Comparison of ENCODE assay signal across 20 cellular contexts in the genomic region with DNA sequence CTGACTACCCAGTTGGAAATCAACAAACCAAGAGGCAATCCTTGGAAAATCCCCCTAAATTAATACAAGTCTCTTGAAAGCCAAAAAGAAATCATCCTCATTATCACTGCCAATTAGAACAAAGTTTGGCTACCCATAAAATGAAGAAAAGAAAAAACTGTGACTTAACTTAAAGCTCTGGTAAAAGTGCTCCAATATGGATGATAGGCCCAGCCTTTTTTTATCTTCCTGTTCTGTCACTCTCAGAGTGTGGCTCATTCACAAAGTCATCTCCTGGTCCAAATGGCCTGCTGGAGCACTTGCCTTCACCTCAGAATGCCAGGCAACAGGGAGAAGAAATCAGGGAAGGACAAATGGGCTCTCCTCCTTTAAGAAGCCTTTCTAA.
"Had no signal": no experiment of that assay in that cellular context is flagged by ENCODE, and none has a peak within 500 bp of the region (broad histone marks: within the 10 kb centered on the region; RNA-seq: fewer than 3 reads in every experiment).

No MANE protein-coding gene starts in this region.

- H3K27me3 ChIP-seq: ascending aorta, cardiac muscle cell, Peyer's patch, SJSA1 had no signal

- H3K36me3 ChIP-seq: ascending aorta, cardiac muscle cell, Peyer's patch, SJSA1 had no signal

- DNase-seq: activated CD4-positive, alpha-beta T cell treated with anti-CD3 and anti-CD28 coated beads for 48 hours; activated CD4-positive, alpha-beta T cell treated with anti-CD3 and anti-CD28 coated beads, Interleukin-2, amount 50 U/mL, for 4 hours; activated CD4-positive, CD25-positive, alpha-beta regulatory T cell treated with anti-CD3 and anti-CD28 coated beads, Interleukin-2, amount 50 U/mL, for 72 hours; activated CD8-positive, alpha-beta memory T cell treated with anti-CD3 and anti-CD28 coated beads, Interleukin-2, amount 50 U/mL, for 48 hours; activated CD8-positive, alpha-beta T cell treated with anti-CD3 and anti-CD28 coated beads, Interleukin-2, amount 10 ng/mL, durations not matched to agents 7 days and 5 days; activated naive CD4-positive, alpha-beta T cell treated with anti-CD3 and anti-CD28 coated beads, Interleukin-2, amount 50 U/mL, for 16 hours; activated T-cell treated with anti-CD3 and anti-CD28 coated beads, Interleukin-2, amount 50 U/mL, for 1 hour; amniotic stem cell; Kasumi-1; NCI-H1048; NCI-H2081 treated with DMSO at 0.1 percent for 48 hours; Peyer's patch; SHP77; SW 1271 had no signal

- H3K36me3 Mint-ChIP-seq: brain had no signal

- H3K4me3 ChIP-seq: ascending aorta, cardiac muscle cell, Peyer's patch, SJSA1 had no signal

- ATAC-seq: activated CD8-positive, alpha-beta T cell treated with anti-CD3 and anti-CD28 coated beads, Interleukin-2, amount 10 ng/mL, durations not matched to agents 7 days and 5 days; SK-N-SH treated with all-trans-retinoic acid at 6 μM for 48 hours had no signal

- H3K27ac ChIP-seq: ascending aorta, cardiac muscle cell, Peyer's patch, SJSA1 had no signal

- H3K4me1 ChIP-seq: ascending aorta, Peyer's patch, SJSA1 had no signal

- H3K9me3 Mint-ChIP-seq: T-helper 1 cell treated with Interleukin-12 subunit alpha and Interleukin-12 subunit beta and Interleukin-4 antibody, amounts not matched to agents 30 μg/mL and 1 μg/mL, for 36 hours had no signal

- H3K9me3 ChIP-seq: ascending aorta, Peyer's patch, SJSA1 had no signal

- H3K4me3 Mint-ChIP-seq: activated CD8-positive, alpha-beta T cell treated with anti-CD3 and anti-CD28 coated beads, Interleukin-2, amount 10 ng/mL, durations not matched to agents 7 days and 5 days; brain; T-helper 1 cell treated with Interleukin-12 subunit alpha and Interleukin-12 subunit beta and Interleukin-4 antibody, amounts not matched to agents 30 μg/mL and 1 μg/mL, for 36 hours had no signal

- H3K27ac Mint-ChIP-seq: activated CD8-positive, alpha-beta T cell treated with anti-CD3 and anti-CD28 coated beads, Interleukin-2, amount 10 ng/mL, durations not matched to agents 7 days and 5 days; T-helper 1 cell treated with Interleukin-12 subunit alpha and Interleukin-12 subunit beta and Interleukin-4 antibody, amounts not matched to agents 30 μg/mL and 1 μg/mL, for 36 hours had no signal
